Comparison of ENCODE assay signal across 9 cellular contexts in the genomic region with DNA sequence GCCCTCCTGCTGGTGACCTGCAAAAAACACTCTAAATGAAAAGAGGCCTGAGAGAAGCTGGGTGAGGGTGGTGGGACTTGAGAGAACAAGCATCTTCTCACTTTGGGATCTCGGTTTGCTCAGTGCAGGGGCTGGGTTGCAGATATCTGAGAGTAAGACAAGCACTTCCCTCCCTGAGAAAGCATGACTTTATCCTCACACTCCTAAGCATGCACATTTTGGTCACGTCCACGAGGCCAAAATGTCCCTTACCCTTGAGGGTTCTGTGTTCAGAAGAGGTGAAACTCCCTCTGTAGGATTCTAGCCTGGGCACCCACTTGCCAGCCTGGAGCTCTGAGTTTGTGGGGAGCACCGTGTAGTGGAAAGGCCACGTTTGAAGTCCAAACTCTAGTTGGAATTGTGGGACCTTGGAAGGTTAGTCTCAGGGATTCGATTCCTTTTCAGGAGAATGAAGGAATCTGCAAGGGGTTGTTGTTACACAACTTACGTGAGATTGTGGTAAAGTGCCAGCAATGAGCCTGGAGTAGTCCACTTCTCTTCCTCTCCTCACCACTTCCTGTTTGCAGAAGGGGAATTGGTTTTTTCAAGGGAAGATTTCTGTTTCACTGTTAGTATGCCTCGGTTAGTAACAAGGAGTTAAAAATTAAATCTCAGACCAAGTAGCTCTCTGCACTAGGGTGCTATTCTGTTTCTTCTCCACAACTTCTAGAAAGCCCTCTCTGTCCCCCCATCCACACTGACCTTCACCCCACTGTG. TPM values are rescaled to one million over a fixed set of nuclear protein-coding genes. Genes with fewer than 3 reads are reported as not detected.
DNase-seq lines count a peak whose midpoint lies in the region; ATAC-seq, FAIRE-seq and TF ChIP-seq lines count a peak whose summit lies in the region.
"Had no signal": no experiment of that assay in that cellular context is flagged by ENCODE, and none has a peak within 500 bp of the region (broad histone marks: within the 10 kb centered on the region; RNA-seq: fewer than 3 reads in every experiment).

No MANE protein-coding gene starts in this region.

- no peak for TF ChIP-seq CTCF in kidney (IDR thresholded peaks at IDR 0.05; ENCODE audit: borderline replicate concordance, extremely low read depth, insufficient read depth)

- no peaks in the 10 kb centered on the region for H3K36me3 ChIP-seq in kidney (ENCODE audit: control insufficient read depth in 1 of 2, insufficient read depth in 2 of 2, low read length in 2 of 2)
- H3K36me3 ChIP-seq: WERI-Rb-1 had no signal

- H3K9ac ChIP-seq in kidney (ENCODE audit: low read length in 2 of 2) = no peak overlapping the region

- no peaks in the 10 kb centered on the region for H3K9me3 ChIP-seq in kidney (ENCODE audit: control insufficient read depth in 1 of 2, low read length in 2 of 2)

- no peak for FAIRE-seq in kidney (lab: Jason Lieb, UNC)

- peaks cover 14 to 21% of the 10 kb centered on the region in 2 donors for H3K4me1 ChIP-seq in kidney (ENCODE audit: control insufficient read depth in 1 of 2, insufficient read depth in 1 of 2, low read depth in 1 of 2, low read length in 2 of 2)

- intact Hi-C loops in kidney (cut with DNase I) = no loop called here

- ATAC-seq in GM21515 (IDR thresholded peaks at IDR 0.05; ENCODE audit: unreplicated experiment) (peak; percentile 41), HG02870 (IDR thresholded peaks at IDR 0.05; ENCODE audit: unreplicated experiment) (no peak)

- H3K27ac ChIP-seq in kidney (ENCODE audit: low read depth in 2 of 2, low read length in 2 of 2) = peak overlapping the region; percentile 54
- H3K27ac ChIP-seq: WERI-Rb-1 had no signal

- H3K4me3 ChIP-seq in kidney (ENCODE audit: low read length in 2 of 2) = peak overlapping the region in 1 of 2 donors; percentile 56

- DNase-seq in ELR (ENCODE audit: low read depth) (peak; percentile 35), NOMO-1 treated with dmso at 0.1 percent for 144 hours (lab: John Stamatoyannopoulos, UW; ENCODE audit: unreplicated experiment) (peak; percentile 84), kidney (no peak), ureter (ENCODE audit: low spot score) (no peak), NCI-H1105 (lab: John Stamatoyannopoulos, UW) (no peak)
- no peak for DNase-seq in stimulated activated CD4-positive, alpha-beta T cell treated with anti-CD3 and anti-CD28 coated beads, Interleukin-4, amount 100 ng/mL, for 4 hours
- DNase-seq: WERI-Rb-1 had no signal

RNA-seq across cellular contexts. Expression of gene FCAMR, which starts 3.0 kb away (rescaled TPM):
- total RNA-seq in kidney = 1.8 TPM
- polyA plus RNA-seq in kidney (ENCODE audit: insufficient read depth, low read depth, low replicate concordance) = 34.6 TPM
- not detected for total RNA-seq in ureter

RNA-seq across cellular contexts. Expression of gene PIGR, which starts 21.0 kb away (rescaled TPM):
- 841 TPM for total RNA-seq in kidney
- 187 TPM for polyA plus RNA-seq in kidney (ENCODE audit: insufficient read depth, low read depth, low replicate concordance)
- 670 TPM for total RNA-seq in ureter

RNA-seq across cellular contexts. Expression of gene FCMR, which starts 45.5 kb away (rescaled TPM):
- total RNA-seq in kidney (16.7 TPM), ureter (17.1 TPM)
- polyA plus RNA-seq in kidney (ENCODE audit: insufficient read depth, low read depth, low replicate concordance) = 1.3 TPM

Comparison
In these comparisons a context has a peak if more than half of its experiments do, and no peak if none do; other contexts are left out.
1. DNase-seq: peak in ELR (single experiment) and NOMO-1 treated with dmso at 0.1 percent for 144 hours (single experiment); none in kidney (single experiment), ureter (single experiment), NCI-H1105 (single experiment) and stimulated activated CD4-positive, alpha-beta T cell treated with anti-CD3 and anti-CD28 coated beads, Interleukin-4, amount 100 ng/mL, for 4 hours (0 of 2).